23 cellular contexts compared by ENCODE assay signal in genomic region chr15:100169615-100170279, GRCh38.
A peak's percentile ranks its signal among the peaks of the same experiment; 100 is the strongest.
DNase-seq lines count a peak whose midpoint lies in the region; ATAC-seq and TF ChIP-seq lines count a peak whose summit lies in the region.
"Had no signal": no experiment of that assay in that cellular context is flagged by ENCODE, and none has a peak within 500 bp of the region (broad histone marks: within the 10 kb centered on the region; RNA-seq: fewer than 3 reads in every experiment).

No MANE protein-coding gene starts in this region.

- no peaks in the 10 kb centered on the region for H3K36me3 ChIP-seq in MM.1S (replicated peaks; ENCODE audit: insufficient read depth, low read length)
- H3K36me3 ChIP-seq in endodermal cell (ENCODE audit: control insufficient read depth, insufficient read depth, low read length) = no peaks in the 10 kb centered on the region
- H3K36me3 ChIP-seq in breast epithelium = no peaks in the 10 kb centered on the region
- no peaks in the 10 kb centered on the region for H3K36me3 ChIP-seq in WERI-Rb-1
- H3K36me3 ChIP-seq: tibial nerve had no signal

- H3K9ac ChIP-seq in MM.1S (ENCODE audit: low read length) (no peak overlapping the region), endodermal cell (ENCODE audit: extremely low read depth, low read length, poor library complexity, severe bottlenecking) (no peak overlapping the region)

- no peaks in the 10 kb centered on the region for H3K27me3 Mint-ChIP-seq in stimulated activated naive CD8-positive, alpha-beta T cell treated with anti-CD3 and anti-CD28 coated beads, Interleukin-15, amount 100 ng/mL, for 72 hours
- H3K27me3 Mint-ChIP-seq in endodermal cell (ENCODE audit: insufficient read depth) = no peaks in the 10 kb centered on the region
- H3K27me3 Mint-ChIP-seq: T-helper 17 cell had no signal

- H3K9me3 Mint-ChIP-seq in stimulated activated naive CD8-positive, alpha-beta T cell treated with anti-CD3 and anti-CD28 coated beads, Interleukin-15, amount 100 ng/mL, for 72 hours = no peaks in the 10 kb centered on the region
- no peaks in the 10 kb centered on the region for H3K9me3 Mint-ChIP-seq in endodermal cell

- H3K4me3 Mint-ChIP-seq in stimulated activated naive CD8-positive, alpha-beta T cell treated with anti-CD3 and anti-CD28 coated beads, Interleukin-15, amount 100 ng/mL, for 72 hours = peak overlapping the region in 1 of 2 donors; percentile 24
- H3K4me3 Mint-ChIP-seq in endodermal cell = no peak overlapping the region
- H3K4me3 Mint-ChIP-seq: B cell, mesothelial cell of epicardium, naive B cell, T-helper 17 cell had no signal

- TF ChIP-seq CTCF in MM.1S (IDR thresholded peaks at IDR 0.05; ENCODE audit: low read length) = no peak
- TF ChIP-seq CTCF in endodermal cell (conservative IDR thresholded peaks at IDR 0.05) = no peak
- no peak for TF ChIP-seq CTCF in breast epithelium (IDR thresholded peaks at IDR 0.05)
- no peak for TF ChIP-seq CTCF in WERI-Rb-1 (IDR thresholded peaks at IDR 0.05; ENCODE audit: low read depth, low read length)

- DNase-seq in stimulated activated naive CD8-positive, alpha-beta T cell treated with anti-CD3 and anti-CD28 coated beads, Interleukin-15, amount 100 ng/mL, for 72 hours = peak in 1 of 2 donors; percentile 7
- no peak for DNase-seq in stimulated activated naive CD8-positive, alpha-beta T cell treated with anti-CD3 and anti-CD28 coated beads, Interleukin-15, Interleukin-2, amounts not matched to agents 100 U/mL and 50 U/mL, for 24 hours
- DNase-seq in MM.1S = peak; percentile 10
- peak; percentile 17 for DNase-seq in endodermal cell
- no peak for DNase-seq in hepatic stellate cell (ENCODE audit: low spot score)
- DNase-seq in breast epithelium (ENCODE audit: low spot score in 2 of 2) = no peak
- DNase-seq in activated naive CD4-positive, alpha-beta T cell treated with Interleukin-2 at 50 U/mL for 16 hours = no peak
- no peak for DNase-seq in WERI-Rb-1
- DNase-seq: ACHN; activated CD4-positive, alpha-beta T cell treated with anti-CD3 and anti-CD28 coated beads, Interleukin-2, amount 50 U/mL, for 4 hours; activated naive CD4-positive, alpha-beta T cell; DMS 273 treated with DMSO at 0.1 percent for 48 hours; naive B cell; NCI-H446 treated with DMSO at 0.1 percent for 48 hours; stimulated activated CD4-positive, alpha-beta T cell treated with anti-CD3 and anti-CD28 coated beads, Interleukin-4, amount 100 ng/mL, for 1 hour; T-helper 17 cell had no signal

- 92 to 93% methylated on average over 12 to 20 of the region's 20 CpGs for WGBS in endodermal cell (ENCODE audit: insufficient coverage in 1 of 2, insufficient read length in 1 of 2), 2 experiments

- no peaks in the 10 kb centered on the region for H3K79me2 ChIP-seq in MM.1S (ENCODE audit: low read length)

- no peak for TF ChIP-seq POLR2A in breast epithelium (IDR thresholded peaks at IDR 0.05)

- peak; percentile 11 for ATAC-seq in stimulated activated naive CD8-positive, alpha-beta T cell treated with anti-CD3 and anti-CD28 coated beads, Interleukin-15, amount 100 ng/mL, for 72 hours
- no peak for ATAC-seq in stimulated activated naive CD8-positive, alpha-beta T cell treated with anti-CD3 and anti-CD28 coated beads, Interleukin-15, Interleukin-2, amounts not matched to agents 100 U/mL and 50 U/mL, for 24 hours
- ATAC-seq: activated CD4-positive, CD25-positive, alpha-beta regulatory T cell treated with anti-CD3 and anti-CD28 coated beads, Interleukin-2, amount 50 U/mL, for 24 hours; HCT116; T-helper 17 cell had no signal

- H3K27ac ChIP-seq in MM.1S (ENCODE audit: low read length) = peak overlapping the region; percentile 19; the same call in 1 of the 2 replicates
- no peak overlapping the region for H3K27ac ChIP-seq in endodermal cell (ENCODE audit: low read depth, low read length)
- H3K27ac ChIP-seq in breast epithelium = peak overlapping the region in 1 of 2 donors; percentile 32
- no peak overlapping the region for H3K27ac ChIP-seq in WERI-Rb-1
- H3K27ac ChIP-seq: RWPE1 had no signal

- intact Hi-C loops in breast epithelium (cut with DNase I; ENCODE audit: low total_unique reads) = no loop called here

- H4K20me1 ChIP-seq in MM.1S (ENCODE audit: insufficient read depth, low read length) = no peaks in the 10 kb centered on the region

- no peaks in the 10 kb centered on the region for H3K9me2 ChIP-seq in MM.1S (replicated peaks; ENCODE audit: insufficient read depth, low read length)

- H3K4me2 ChIP-seq in MM.1S (ENCODE audit: low read depth, low read length) = peak overlapping the region; percentile 13; the same call in 1 of the 2 replicates

- peaks cover 6% of the 10 kb centered on the region; the same call in 1 of the 2 replicates for H3F3A ChIP-seq in MM.1S (ENCODE audit: insufficient read depth, low read length)

- H3K36me3 Mint-ChIP-seq in endodermal cell (ENCODE audit: low read depth) = no peaks in the 10 kb centered on the region
- H3K36me3 Mint-ChIP-seq: naive B cell had no signal

- no peak overlapping the region for H2AFZ ChIP-seq in MM.1S (ENCODE audit: low read length)

- H3K9me3 ChIP-seq in MM.1S (replicated peaks; ENCODE audit: insufficient read depth, low read length) = no peaks in the 10 kb centered on the region
- peaks cover 14% of the 10 kb centered on the region for H3K9me3 ChIP-seq in endodermal cell (ENCODE audit: control insufficient read depth, low read length)
- H3K9me3 ChIP-seq in breast epithelium = peaks cover 21 to 23% of the 10 kb centered on the region in 2 donors
- peaks cover 16% of the 10 kb centered on the region for H3K9me3 ChIP-seq in WERI-Rb-1 (ENCODE audit: severe bottlenecking)

- H3K27me3 ChIP-seq in MM.1S (replicated peaks; ENCODE audit: insufficient read depth, low read length) (no peaks in the 10 kb centered on the region), endodermal cell (ENCODE audit: control insufficient read depth, insufficient read depth, low read length, poor library complexity, severe bottlenecking) (no peaks in the 10 kb centered on the region), breast epithelium (no peaks in the 10 kb centered on the region), WERI-Rb-1 (ENCODE audit: insufficient read depth, low read depth, severe bottlenecking) (peaks cover 12% of the 10 kb centered on the region)
- H3K27me3 ChIP-seq: tibial nerve had no signal

- H3K4me1 ChIP-seq in MM.1S (ENCODE audit: low read length) (peaks cover 15% of the 10 kb centered on the region; the same call in 1 of the 2 replicates), endodermal cell (ENCODE audit: control insufficient read depth, insufficient read depth, low read length) (no peaks in the 10 kb centered on the region), breast epithelium (no peaks in the 10 kb centered on the region)

- H3K27ac Mint-ChIP-seq in stimulated activated naive CD8-positive, alpha-beta T cell treated with anti-CD3 and anti-CD28 coated beads, Interleukin-15, amount 100 ng/mL, for 72 hours = peak overlapping the region in 1 of 2 donors; percentile 52
- no peak overlapping the region for H3K27ac Mint-ChIP-seq in endodermal cell
- H3K27ac Mint-ChIP-seq: B cell, progenitor cell of endocrine pancreas, T-helper 17 cell had no signal

- no peak overlapping the region for H3K4me3 ChIP-seq in MM.1S (ENCODE audit: low read length)
- H3K4me3 ChIP-seq in endodermal cell (ENCODE audit: low read length) = no peak overlapping the region
- no peak overlapping the region for H3K4me3 ChIP-seq in breast epithelium
- H3K4me3 ChIP-seq in WERI-Rb-1 (ENCODE audit: low read depth, low read length) = no peak overlapping the region
- H3K4me3 ChIP-seq: tibial nerve had no signal

- peaks cover 25% of the 10 kb centered on the region for H3K4me1 Mint-ChIP-seq in stimulated activated naive CD8-positive, alpha-beta T cell treated with anti-CD3 and anti-CD28 coated beads, Interleukin-15, amount 100 ng/mL, for 72 hours
- H3K4me1 Mint-ChIP-seq in endodermal cell = no peaks in the 10 kb centered on the region
- H3K4me1 Mint-ChIP-seq: B cell, mesothelial cell of epicardium, naive B cell, T-helper 17 cell had no signal

Comparison
In these comparisons a context has a peak if more than half of its experiments do, and no peak if none do; other contexts are left out.
1. DNase-seq: peak in MM.1S (single experiment) and endodermal cell (single experiment); none in stimulated activated naive CD8-positive, alpha-beta T cell treated with anti-CD3 and anti-CD28 coated beads, Interleukin-15, Interleukin-2, amounts not matched to agents 100 U/mL and 50 U/mL, for 24 hours (single experiment), hepatic stellate cell (single experiment), breast epithelium (0 of 2), activated naive CD4-positive, alpha-beta T cell treated with Interleukin-2 at 50 U/mL for 16 hours (single experiment) and WERI-Rb-1 (single experiment).